ENCODE assay signal across 25 cellular contexts in the genomic region with DNA sequence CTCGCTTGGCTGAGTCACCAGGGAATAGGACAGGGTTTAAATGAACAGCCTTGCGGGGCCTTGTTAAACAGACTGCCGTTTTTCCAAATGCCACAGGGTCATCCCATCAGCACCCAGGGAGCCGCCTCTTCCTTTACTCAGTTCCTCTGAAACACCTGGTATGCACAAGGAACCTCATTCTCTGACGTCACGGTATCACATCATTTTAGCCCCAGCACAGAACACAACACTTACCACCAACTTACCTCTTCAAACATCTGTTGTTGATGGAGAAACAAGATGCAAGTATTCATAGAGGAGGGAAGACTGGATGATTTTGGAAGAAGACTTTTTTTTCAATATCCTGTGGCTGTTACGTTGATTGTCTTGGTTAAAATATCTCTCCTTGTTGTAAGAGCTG.
"Had no signal": no experiment of that assay in that cellular context is flagged by ENCODE, and none has a peak within 500 bp of the region (broad histone marks: within the 10 kb centered on the region; RNA-seq: fewer than 3 reads in every experiment).

No MANE protein-coding gene starts in this region.

- ATAC-seq: effector memory CD8-positive, alpha-beta T cell; heart right ventricle; left cardiac atrium; left lung; mucosa of descending colon; natural killer cell treated with Interleukin-12 subunit alpha and Interleukin-12 subunit beta and Interleukin-15 and Interleukin-18, amount 100 ng/mL, for 72 hours; stimulated activated effector memory CD8-positive, alpha-beta T cell treated with anti-CD3 and anti-CD28 coated beads, Interleukin-12 subunit alpha, Interleukin-12 subunit beta, amount 100 ng/mL, for 72 hours had no signal

- DNase-seq: effector memory CD8-positive, alpha-beta T cell; erythroblast; esophagus squamous epithelium; foreskin melanocyte; glutamatergic neuron; heart right ventricle; hippocampal formation; left cardiac atrium; left lung; mesenchymal stem cell; mucosa of descending colon; naive B cell; sigmoid colon; stimulated activated CD4-positive, alpha-beta T cell treated with anti-CD3 and anti-CD28 coated beads, Interleukin-2, amount 100 ng/mL, for 24 hours; stimulated activated CD4-positive, alpha-beta T cell treated with anti-CD3 and anti-CD28 coated beads, Interleukin-4, amount 100 ng/mL, for 24 hours; stimulated activated naive CD4-positive, alpha-beta T cell treated with Interleukin-2 at 50 U/mL for 16 hours; stomach; thyroid gland; trophoblast cell had no signal

- H3K4me3 ChIP-seq: esophagus squamous epithelium, heart right ventricle, left lung, mucosa of descending colon, neural progenitor cell, sigmoid colon, stomach, thyroid gland, vagina had no signal

- FAIRE-seq: endometrium, islet of Langerhans had no signal
